Comparison of ENCODE assay signal across 17 cellular contexts in genomic region chr1:231666220-231666956, GRCh38. TPM values are rescaled to one million over a fixed set of nuclear protein-coding genes. Genes with fewer than 3 reads are reported as not detected.
DNase-seq lines count a peak whose midpoint lies in the region; ATAC-seq and TF ChIP-seq lines count a peak whose summit lies in the region.
"Had no signal": no experiment of that assay in that cellular context is flagged by ENCODE, and none has a peak within 500 bp of the region (broad histone marks: within the 10 kb centered on the region; RNA-seq: fewer than 3 reads in every experiment).

No MANE protein-coding gene starts in this region.

- dilution Hi-C loops in IMR-90 (cut with HindIII; ENCODE audit: low sequenced_read_pairs, unreplicated experiment) = no loop called here

- peaks cover 65% of the 10 kb centered on the region for H3K4me1 Mint-ChIP-seq in CD14-positive monocyte
- H3K4me1 Mint-ChIP-seq in glutamatergic neuron (ENCODE audit: low read depth, unreplicated experiment) = peaks cover 9% of the 10 kb centered on the region
- H3K4me1 Mint-ChIP-seq in activated naive CD4-positive, alpha-beta T cell treated with anti-CD3 and anti-CD28 coated beads for 36 hours (ENCODE audit: low read depth) = no peaks in the 10 kb centered on the region

- peak overlapping the region; percentile 62 for H3K14ac ChIP-seq in IMR-90 (replicated peaks; ENCODE audit: low read depth, low read length)

- H3K9me3 ChIP-seq in IMR-90 (ENCODE audit: control insufficient read depth, insufficient read depth, low read length) = no peaks in the 10 kb centered on the region

- H3K9me1 ChIP-seq in IMR-90 (ENCODE audit: insufficient read depth, low read length) = peaks cover 3% of the 10 kb centered on the region; the same call in 1 of the 2 replicates

- H3K27ac Mint-ChIP-seq in CD14-positive monocyte (peak overlapping the region; percentile 37 to 77 (median 63)), glutamatergic neuron (ENCODE audit: unreplicated experiment) (peak overlapping the region; percentile 71)
- H3K27ac Mint-ChIP-seq in activated naive CD4-positive, alpha-beta T cell treated with anti-CD3 and anti-CD28 coated beads for 36 hours = no peak overlapping the region
- H3K27ac Mint-ChIP-seq: activated T-helper 2 cell treated with anti-CD3 and anti-CD28 coated beads, Interferon-gamma antibody, Interleukin-2, Interleukin-4, amounts not matched to agents 10 μg/mL and 5 μg/mL and 100 μg/mL, durations not matched to agents 14 hours and 24 hours and 36 hours had no signal

- peak overlapping the region; percentile 70 for H4K91ac ChIP-seq in IMR-90 (ENCODE audit: insufficient read depth, low read depth, low read length)

- no peak for DNase-seq in CD14-positive monocyte (ENCODE audit: low spot score)
- DNase-seq in IMR-90 = peak; percentile 10
- DNase-seq in NCI-H82 (lab: John Stamatoyannopoulos, UW) = peak; percentile 68
- no peak for DNase-seq in glutamatergic neuron
- DNase-seq in HuH-7.5 (ENCODE audit: low spot score) = no peak
- no peak for DNase-seq in activated T-cell treated with anti-CD3 and anti-CD28 coated beads for 4 hours
- no peak for DNase-seq in sciatic nerve (ENCODE audit: low spot score)
- DNase-seq in activated naive CD4-positive, alpha-beta T cell treated with anti-CD3 and anti-CD28 coated beads for 36 hours = no peak
- DNase-seq: activated CD4-positive, alpha-beta T cell treated with anti-CD3 and anti-CD28 coated beads for 1 hour; lower lobe of right lung; NCI-H1092; posterior cingulate gyrus; SHP77; stimulated activated CD4-positive, alpha-beta T cell treated with anti-CD3 and anti-CD28 coated beads, Interleukin-2, amount 100 ng/mL, for 48 hours; stomach; T-helper 2 cell had no signal

- H3K36me3 ChIP-seq in IMR-90 (ENCODE audit: control insufficient read depth, insufficient read depth, low read length) = no peaks in the 10 kb centered on the region
- H3K36me3 ChIP-seq: lower lobe of right lung, stomach had no signal

- H3K79me1 ChIP-seq in IMR-90 (ENCODE audit: low read depth in 1 of 2, low read length in 2 of 2) = peaks cover 3 to 6% of the 10 kb centered on the region in 2 experiments; a peak in 2 of 4 replicates

- H3K56ac ChIP-seq in IMR-90 (ENCODE audit: extremely low read depth, insufficient read depth, low read length) = peak overlapping the region; percentile 42

- no peak overlapping the region; the same call in 2 of the 3 replicates for H2BK15ac ChIP-seq in IMR-90 (ENCODE audit: low read depth, low read length)

- TF ChIP-seq RAD21 in IMR-90 (IDR thresholded peaks at IDR 0.05; ENCODE audit: low read length) = no peak

- TF ChIP-seq CTCF in CD14-positive monocyte (IDR thresholded peaks at IDR 0.05) (no peak), IMR-90 (conservative IDR thresholded peaks at IDR 0.05; ENCODE audit: low read depth, low read length) (no peak), glutamatergic neuron (IDR thresholded peaks at IDR 0.05; ENCODE audit: partially characterized antibody, unreplicated experiment) (no peak)

- peak overlapping the region; percentile 85; the same call in 1 of the 2 replicates for H3K27ac ChIP-seq in IMR-90 (ENCODE audit: insufficient read depth, low read length)
- H3K27ac ChIP-seq: lower lobe of right lung, stomach had no signal

- peak overlapping the region; percentile 62; the same call in 1 of the 2 replicates for H3K18ac ChIP-seq in IMR-90 (ENCODE audit: low read depth, low read length)

- H2AK9ac ChIP-seq in IMR-90 (replicated peaks; ENCODE audit: low read depth, low read length, poor library complexity) = peak overlapping the region; percentile 58

- POLR2A ChIA-PET in IMR-90 (lab: Charles Lee; ENCODE audit: unreplicated experiment) = interaction anchor here (0.6 kb wide), 2 partner anchors 18 to 37 kb away, joined by 3 to 6 read pairs; no protein-coding TSS in a partner anchor

- H3K9ac ChIP-seq in IMR-90 (ENCODE audit: low read depth, low read length) = no peak overlapping the region

- H3K4me3 Mint-ChIP-seq in CD14-positive monocyte (no peak overlapping the region), glutamatergic neuron (ENCODE audit: unreplicated experiment) (no peak overlapping the region)
- H3K4me3 Mint-ChIP-seq in activated naive CD4-positive, alpha-beta T cell treated with anti-CD3 and anti-CD28 coated beads for 36 hours = no peak overlapping the region

- H2AK5ac ChIP-seq in IMR-90 (ENCODE audit: low read depth, low read length) = peak overlapping the region; percentile 53; the same call in 1 of the 2 replicates

- CTCF ChIA-PET in IMR-90 (lab: Yijun Ruan, JAX) = no interaction called here
- CTCF ChIA-PET in activated naive CD4-positive, alpha-beta T cell treated with anti-CD3 and anti-CD28 coated beads for 36 hours (lab: Charles Lee) = interaction anchor here (1.2 kb wide), 1 partner anchor 139 kb away, joined by 4 read pairs; no protein-coding TSS in a partner anchor

- TF ChIP-seq POLR2A in IMR-90 (IDR thresholded peaks at IDR 0.05; ENCODE audit: low read depth, low read length) = no peak

- ATAC-seq in IMR-90 (ENCODE audit: low read depth) (peak; percentile 82), sciatic nerve (no peak)
- ATAC-seq: lower lobe of right lung had no signal

- peak overlapping the region in 1 of 2 experiments; percentile 68; a peak in 2 of 4 replicates for H4K8ac ChIP-seq in IMR-90 (ENCODE audit: low read depth in 2 of 2, low read length in 2 of 2)

- no TSS peak for BruUV-seq in IMR-90 (replicated peaks; lab: Mats Ljungman, UMichigan)

- peak overlapping the region; percentile 74 for H2BK120ac ChIP-seq in IMR-90 (ENCODE audit: low read depth, low read length)

- intact Hi-C loops in CD14-positive monocyte (cut with micrococcal nuclease) (loop anchor here in 1 of 2 donors (10.0 kb wide), 1 partner anchor 118 kb away; no protein-coding TSS in a partner anchor), IMR-90 (cut with micrococcal nuclease) (no loop called here), sciatic nerve (cut with DNase I) (no loop called here)
- intact Hi-C loops in activated naive CD4-positive, alpha-beta T cell treated with anti-CD3 and anti-CD28 coated beads for 36 hours (cut with micrococcal nuclease) = no loop called here

- peaks cover 3% of the 10 kb centered on the region for H3K4me1 ChIP-seq in IMR-90 (ENCODE audit: control insufficient read depth, insufficient read depth, low read length)
- H3K4me1 ChIP-seq: lower lobe of right lung, stomach had no signal

- WGBS in IMR-90 (ENCODE audit: extremely low coverage in 2 of 2, insufficient read length in 1 of 2), 2 experiments = 40% methylated on average over 1 of the region's 7 CpGs; no CpG with 5 or more reads in 1 of the 2 experiments

- H3K9me3 Mint-ChIP-seq in CD14-positive monocyte = peaks cover 0 to 5% (median 4%) of the 10 kb centered on the region in 7 donors
- peaks cover 3% of the 10 kb centered on the region for H3K9me3 Mint-ChIP-seq in glutamatergic neuron (ENCODE audit: unreplicated experiment)
- peaks cover 34% of the 10 kb centered on the region for H3K9me3 Mint-ChIP-seq in activated naive CD4-positive, alpha-beta T cell treated with anti-CD3 and anti-CD28 coated beads for 36 hours

- no peaks in the 10 kb centered on the region for H4K20me1 ChIP-seq in IMR-90 (ENCODE audit: insufficient read depth, low read length)

- H2BK20ac ChIP-seq in IMR-90 (ENCODE audit: low read depth, low read length) = peak overlapping the region; percentile 63

- no peak overlapping the region for H3K23ac ChIP-seq in IMR-90 (ENCODE audit: low read depth, low read length)

- no peak overlapping the region for H2BK5ac ChIP-seq in IMR-90 (ENCODE audit: low read depth, low read length, poor library complexity, severe bottlenecking)

- in situ Hi-C loops in IMR-90 (cut with MboI; ENCODE audit: low sequenced_read_pairs) = no loop called here

- H3K36me3 Mint-ChIP-seq in CD14-positive monocyte (peaks cover 2 to 9% of the 10 kb centered on the region in 2 donors), glutamatergic neuron (ENCODE audit: unreplicated experiment) (peaks cover 34% of the 10 kb centered on the region)
- peaks cover 14% of the 10 kb centered on the region for H3K36me3 Mint-ChIP-seq in activated naive CD4-positive, alpha-beta T cell treated with anti-CD3 and anti-CD28 coated beads for 36 hours (ENCODE audit: low read depth)

- peak overlapping the region; percentile 55 for H2AFZ ChIP-seq in IMR-90 (replicated peaks; ENCODE audit: low read length, poor library complexity)

- H3K27me3 ChIP-seq in IMR-90 (ENCODE audit: control insufficient read depth, insufficient read depth, low read length) = no peaks in the 10 kb centered on the region
- H3K27me3 ChIP-seq: stomach had no signal

- peak overlapping the region; percentile 79 for H3K4ac ChIP-seq in IMR-90 (ENCODE audit: low read depth, low read length)

- H4K5ac ChIP-seq in IMR-90 (ENCODE audit: low read depth, low read length) = peak overlapping the region; percentile 59; the same call in 1 of the 2 replicates

- H3K27me3 Mint-ChIP-seq in CD14-positive monocyte (ENCODE audit: low read depth in 3 of 3) (peaks cover 0 to 2% (median 0%) of the 10 kb centered on the region in 3 donors), glutamatergic neuron (ENCODE audit: unreplicated experiment) (peaks cover 2% of the 10 kb centered on the region)
- H3K27me3 Mint-ChIP-seq in activated naive CD4-positive, alpha-beta T cell treated with anti-CD3 and anti-CD28 coated beads for 36 hours (ENCODE audit: low read depth) = no peaks in the 10 kb centered on the region

- no peak overlapping the region for H3K4me3 ChIP-seq in IMR-90 (ENCODE audit: insufficient read depth, low read depth, low read length)
- H3K4me3 ChIP-seq: lower lobe of right lung, stomach had no signal

- H3K4me2 ChIP-seq in IMR-90 (ENCODE audit: low read depth, low read length) = 0 out of 2 replicates have a peak overlapping the region, but pooled peaks have one; percentile 9

TF ChIP-seq in IMR-90, 13 proteins besides CTCF, POLR2A, EP300 and RAD21 (continues in another document):
- no peak for TF ChIP-seq SMC3 (IDR thresholded peaks at IDR 0.05; ENCODE audit: low read depth, low read length)
- TF ChIP-seq MAFK (IDR thresholded peaks at IDR 0.05; ENCODE audit: low read depth, low read length) = no peak
- TF ChIP-seq RCOR1 (IDR thresholded peaks at IDR 0.05; ENCODE audit: insufficient replicate concordance, low read length) = no peak

RNA-seq across cellular contexts. Expression of gene DISC1, which starts 39.8 kb away (rescaled TPM):
- polyA plus RNA-seq in CD14-positive monocyte = 1 to 10 TPM; 5.5 to 5.8 TPM
- 6.1 and 7.0 TPM in 2 replicates for total RNA-seq in IMR-90 (2012; rRNA removed)
- 1.8 and 2.2 TPM in 2 replicates for polyA plus RNA-seq in IMR-90 (2012; rRNA removed)
- 1.1 and 1.7 TPM in 2 replicates for polyA plus RNA-seq in IMR-90 (2012; cell fraction: cytosol; rRNA removed)
- 3.9 and 6.5 TPM in 2 replicates for polyA plus RNA-seq in IMR-90 (2012; cell fraction: nucleus; rRNA removed; ENCODE audit: low replicate concordance)
- total RNA-seq in glutamatergic neuron (ENCODE audit: unreplicated experiment) = 9.1 TPM
- total RNA-seq in sciatic nerve = 34.5 TPM
- 1 to 10 TPM; 4.8 to 5.0 TPM for total RNA-seq in activated naive CD4-positive, alpha-beta T cell treated with anti-CD3 and anti-CD28 coated beads for 36 hours

Comparison
In these comparisons a context has a peak if more than half of its experiments do, and no peak if none do; other contexts are left out.
1. DNase-seq: peak in IMR-90 (single experiment) and NCI-H82 (single experiment); none in CD14-positive monocyte (single experiment), glutamatergic neuron (single experiment), HuH-7.5 (single experiment), activated T-cell treated with anti-CD3 and anti-CD28 coated beads for 4 hours (single experiment), sciatic nerve (single experiment) and activated naive CD4-positive, alpha-beta T cell treated with anti-CD3 and anti-CD28 coated beads for 36 hours (single experiment).